ENCODE assay signal across 8 cellular contexts in the genomic region with DNA sequence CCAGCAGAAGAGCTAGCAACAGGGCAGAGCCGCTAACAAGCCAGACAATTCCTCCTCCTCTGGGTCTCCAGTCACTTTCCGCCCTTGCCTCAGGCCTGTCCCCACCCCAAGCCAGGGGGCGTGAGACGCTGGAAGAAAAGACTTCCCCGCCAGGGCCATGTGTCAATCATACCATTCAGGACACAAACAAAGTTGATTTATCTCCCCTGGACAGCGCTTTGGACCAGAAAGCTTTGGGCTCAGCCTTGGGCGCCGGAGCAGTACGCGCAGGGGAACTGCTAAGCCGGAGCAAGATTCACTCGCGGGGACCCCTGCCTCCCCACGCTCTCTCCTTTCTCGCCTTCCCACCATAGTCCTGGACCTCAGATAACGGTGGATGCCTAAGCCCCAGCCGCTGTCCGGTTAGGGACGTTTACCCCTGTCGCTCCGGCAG. TPM values are rescaled to one million over a fixed set of nuclear protein-coding genes. Genes with fewer than 3 reads are reported as not detected.
DNase-seq lines count a peak whose midpoint lies in the region; ATAC-seq and TF ChIP-seq lines count a peak whose summit lies in the region.

No MANE protein-coding gene starts in this region.

- TF ChIP-seq EP300 in sigmoid colon (IDR thresholded peaks at IDR 0.05) = no peak

- H3K36me3 ChIP-seq in sigmoid colon = no peaks in the 10 kb centered on the region

- peak overlapping the region in 3 of 4 donors; percentile 63 to 88 (median 77) for H3K27ac ChIP-seq in sigmoid colon

- DNase-seq in hepatic stellate cell (ENCODE audit: low spot score) (peak; percentile 23), sigmoid colon (no peak)
- DNase-seq in stimulated activated CD4-positive, alpha-beta T cell treated with anti-CD3 and anti-CD28 coated beads, Interleukin-4, amount 100 ng/mL, for 4 hours = no peak

- no peaks in the 10 kb centered on the region for H3K36me3 Mint-ChIP-seq in activated naive CD8-positive, alpha-beta T cell

- no peak for TF ChIP-seq POLR2A in sigmoid colon (IDR thresholded peaks at IDR 0.05)

- TF ChIP-seq CTCF in sigmoid colon (IDR thresholded peaks at IDR 0.05) = no peak

- WGBS in sigmoid colon, 2 donors = 7 to 10% methylated on average over 21 of the region's 21 CpGs

- H3K4me1 ChIP-seq in sigmoid colon = peaks cover 0 to 19% (median 11%) of the 10 kb centered on the region in 4 donors

- peaks cover 11% of the 10 kb centered on the region for H3K4me1 Mint-ChIP-seq in activated naive CD8-positive, alpha-beta T cell (ENCODE audit: low read depth)

- H3K27ac Mint-ChIP-seq in activated naive CD8-positive, alpha-beta T cell = no peak overlapping the region

- H3K27me3 Mint-ChIP-seq in activated naive CD8-positive, alpha-beta T cell = peaks cover 11% of the 10 kb centered on the region

- H3K27me3 ChIP-seq in sigmoid colon = no peaks in the 10 kb centered on the region

- peak overlapping the region; percentile 82 for H3K4me3 Mint-ChIP-seq in activated naive CD8-positive, alpha-beta T cell

- intact Hi-C loops in sigmoid colon (cut with DNase I) = no loop called here

- H3K4me3 ChIP-seq in GM08714 (ENCODE audit: low read length) (peak overlapping the region; percentile 24; the same call in 1 of the 2 replicates), sigmoid colon (peak overlapping the region; percentile 44 to 79 (median 64))

- ATAC-seq in HG02759 (IDR thresholded peaks at IDR 0.05; ENCODE audit: unreplicated experiment) (no peak), GM21526 (IDR thresholded peaks at IDR 0.05; ENCODE audit: low FRiP score, unreplicated experiment) (no peak), HG03039 (IDR thresholded peaks at IDR 0.05; ENCODE audit: unreplicated experiment) (no peak)

- H3K9me3 Mint-ChIP-seq in activated naive CD8-positive, alpha-beta T cell (ENCODE audit: low read depth) = peaks cover 4% of the 10 kb centered on the region

- H3K9me3 ChIP-seq in sigmoid colon = no peaks in the 10 kb centered on the region

RNA-seq across cellular contexts. Expression of gene LRRC2, which starts 0.5 kb away (rescaled TPM):
- 10 to 100 TPM in 1 of 4 donors, 1 to 10 TPM in 3; 3.6 to 11.1 (median 5.8) TPM for total RNA-seq in sigmoid colon
- polyA plus RNA-seq in sigmoid colon = 1 to 10 TPM in 1 of 3 donors, under 1 TPM in 2; 0.46 to 2.4 (median 0.69) TPM

RNA-seq across cellular contexts. Expression of gene FAM240A, which starts 46.7 kb away (rescaled TPM):
- total RNA-seq in sigmoid colon = not detected
- not detected for polyA plus RNA-seq in sigmoid colon
